In the genomic region with DNA sequence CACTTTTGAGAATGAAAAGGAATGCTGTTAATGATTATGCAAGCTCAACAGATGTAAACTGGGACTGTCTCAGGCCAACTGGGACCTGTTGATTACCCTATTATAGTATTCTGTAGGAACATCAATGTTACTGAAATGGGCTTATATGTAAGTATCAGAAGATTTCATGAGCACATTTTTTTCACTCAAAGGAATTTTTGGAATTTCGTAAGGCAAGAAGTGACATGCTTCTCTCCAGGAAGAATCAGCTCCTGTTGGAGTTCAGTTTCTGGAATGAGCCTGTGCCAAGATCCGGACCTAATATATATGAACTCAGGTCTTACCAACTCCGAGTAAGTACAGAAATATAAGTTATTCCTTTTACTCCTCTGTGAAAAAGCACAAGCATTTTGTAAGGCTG, we compare ENCODE assay signal across 27 cellular contexts.
"Had no signal": no experiment of that assay in that cellular context is flagged by ENCODE, and none has a peak within 500 bp of the region (broad histone marks: within the 10 kb centered on the region; RNA-seq: fewer than 3 reads in every experiment).

No MANE protein-coding gene starts in this region.

- H3K27ac ChIP-seq: ascending aorta, epithelial cell of prostate, esophagus squamous epithelium, gastroesophageal sphincter, heart right ventricle had no signal

- H3K4me3 ChIP-seq: ascending aorta, esophagus squamous epithelium, gastroesophageal sphincter, heart right ventricle had no signal

- H3K27me3 ChIP-seq: ascending aorta, esophagus squamous epithelium, gastroesophageal sphincter, heart right ventricle had no signal

- FAIRE-seq: colon had no signal

- ATAC-seq: activated CD4-positive, alpha-beta T cell treated with anti-CD3 and anti-CD28 coated beads for 36 hours; activated naive CD4-positive, alpha-beta T cell treated with anti-CD3 and anti-CD28 coated beads, Interleukin-2, amount 50 U/mL, for 72 hours; activated T-cell treated with anti-CD3 and anti-CD28 coated beads, Interleukin-2, amount 50 U/mL, for 72 hours; effector memory CD8-positive, alpha-beta T cell; gastroesophageal sphincter; heart right ventricle had no signal

- DNase-seq: activated CD4-positive, alpha-beta memory T cell treated with anti-CD3 and anti-CD28 coated beads, Interleukin-2, amount 10 ng/mL, durations not matched to agents 7 days and 5 days; activated CD4-positive, alpha-beta T cell treated with anti-CD3 and anti-CD28 coated beads for 36 hours; activated CD4-positive, alpha-beta T cell treated with anti-CD3 and anti-CD28 coated beads, Interleukin-2, amount 10 ng/mL, durations not matched to agents 24 days and 14 days; activated CD4-positive, CD25-positive, alpha-beta regulatory T cell; activated CD4-positive, CD25-positive, alpha-beta regulatory T cell treated with anti-CD3 and anti-CD28 coated beads, Interleukin-2, amount 50 U/mL, for 72 hours; activated CD8-positive, alpha-beta memory T cell treated with anti-CD3 and anti-CD28 coated beads, Interleukin-2, amount 50 U/mL, for 48 hours; activated gamma-delta T cell; activated naive CD4-positive, alpha-beta T cell; activated naive CD4-positive, alpha-beta T cell treated with anti-CD3 and anti-CD28 coated beads, Interleukin-2, amount 10 ng/mL, durations not matched to agents 7 days and 5 days; activated naive CD8-positive, alpha-beta T cell treated with anti-CD3 and anti-CD28 coated beads, Interleukin-2, amount 10 ng/mL, durations not matched to agents 7 days and 5 days; activated T-cell treated with anti-CD3 and anti-CD28 coated beads for 4 hours; activated T-cell treated with anti-CD3 and anti-CD28 coated beads, Interleukin-2, amount 50 U/mL, for 24 hours; activated T-cell treated with anti-CD3 and anti-CD28 coated beads, Interleukin-2, amount 50 U/mL, for 72 hours; caudate nucleus; cortex of kidney; dermis blood vessel endothelial cell; effector CD4-positive, alpha-beta T cell; effector memory CD8-positive, alpha-beta T cell; esophagus squamous epithelium; foreskin melanocyte; heart right ventricle; T-helper 2 cell had no signal
